In the genomic region with DNA sequence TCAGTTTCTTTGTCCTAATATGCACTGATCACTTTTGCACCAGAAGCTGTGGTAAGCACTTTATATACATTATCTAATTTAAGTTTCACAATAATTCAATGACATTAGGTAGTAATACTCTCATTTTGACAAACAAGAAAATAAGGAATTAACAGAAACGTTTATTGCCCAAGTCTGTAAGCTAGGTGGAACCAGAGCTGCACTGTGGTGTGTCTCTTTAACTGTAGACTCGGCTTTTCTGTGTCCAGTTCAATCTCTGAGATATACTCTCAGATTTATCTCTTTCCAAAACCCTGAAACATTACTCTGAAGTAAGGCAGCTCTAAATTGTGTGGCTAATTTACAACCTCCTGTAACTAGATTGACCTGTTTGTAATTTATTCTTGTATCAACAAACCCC, we compare ENCODE assay signal across 24 cellular contexts.
"Had no signal": no experiment of that assay in that cellular context is flagged by ENCODE, and none has a peak within 500 bp of the region (broad histone marks: within the 10 kb centered on the region; RNA-seq: fewer than 3 reads in every experiment).

No MANE protein-coding gene starts in this region.

- H3K27ac ChIP-seq: breast epithelium, esophagus squamous epithelium, skin epidermis, thoracic aorta, upper lobe of left lung, vagina had no signal

- H3K36me3 ChIP-seq: breast epithelium, esophagus squamous epithelium, thoracic aorta, upper lobe of left lung, vagina had no signal

- H3K4me1 ChIP-seq: breast epithelium, esophagus squamous epithelium, upper lobe of left lung, vagina had no signal

- DNase-seq: activated B cell treated with CpG ODN at 0.5 μM for 24 hours; activated CD4-positive, alpha-beta T cell treated with anti-CD3 and anti-CD28 coated beads, Interleukin-2, amount 50 U/mL, for 1 hour; activated CD8-positive, alpha-beta T cell treated with anti-CD3 and anti-CD28 coated beads for 36 hours; activated naive CD8-positive, alpha-beta T cell treated with anti-CD3 and anti-CD28 coated beads, Interleukin-2, amount 50 U/mL, for 24 hours; activated T-cell treated with anti-CD3 and anti-CD28 coated beads, Interleukin-2, amount 50 U/mL, for 4 hours; amygdala; dermis blood vessel endothelial cell; effector CD4-positive, alpha-beta T cell; esophagus squamous epithelium; left ventricle myocardium superior; mammary epithelial cell; posterior cingulate gyrus; stimulated activated CD4-positive, alpha-beta T cell treated with anti-CD3 and anti-CD28 coated beads, Interleukin-12 subunit alpha, Interleukin-12 subunit beta, amount 100 ng/mL, for 4 hours; stimulated activated CD4-positive, alpha-beta T cell treated with anti-CD3 and anti-CD28 coated beads, Interleukin-4, amount 100 ng/mL, for 1 hour; stimulated activated naive CD8-positive, alpha-beta T cell treated with anti-CD3 and anti-CD28 coated beads, Interleukin-15, Interleukin-2, amounts not matched to agents 100 U/mL and 50 U/mL, for 24 hours; T-helper 2 cell; upper lobe of left lung had no signal

- H3K4me3 ChIP-seq: breast epithelium, esophagus squamous epithelium, skin epidermis, thoracic aorta, upper lobe of left lung, vagina had no signal

- FAIRE-seq: frontal cortex, islet of Langerhans had no signal

- H3K9me3 ChIP-seq: breast epithelium, esophagus squamous epithelium, thoracic aorta, upper lobe of left lung, vagina had no signal

- H3K27me3 ChIP-seq: breast epithelium, esophagus squamous epithelium, upper lobe of left lung, vagina had no signal

- ATAC-seq: activated CD8-positive, alpha-beta T cell treated with anti-CD3 and anti-CD28 coated beads for 36 hours; activated naive CD8-positive, alpha-beta T cell treated with anti-CD3 and anti-CD28 coated beads, Interleukin-2, amount 50 U/mL, for 24 hours; activated T-cell treated with anti-CD3 and anti-CD28 coated beads, Interleukin-2, amount 50 U/mL, for 4 hours; left ventricle myocardium superior; sciatic nerve; stimulated activated naive CD8-positive, alpha-beta T cell treated with anti-CD3 and anti-CD28 coated beads, Interleukin-15, Interleukin-2, amounts not matched to agents 100 U/mL and 50 U/mL, for 24 hours had no signal
